In the genomic region with DNA sequence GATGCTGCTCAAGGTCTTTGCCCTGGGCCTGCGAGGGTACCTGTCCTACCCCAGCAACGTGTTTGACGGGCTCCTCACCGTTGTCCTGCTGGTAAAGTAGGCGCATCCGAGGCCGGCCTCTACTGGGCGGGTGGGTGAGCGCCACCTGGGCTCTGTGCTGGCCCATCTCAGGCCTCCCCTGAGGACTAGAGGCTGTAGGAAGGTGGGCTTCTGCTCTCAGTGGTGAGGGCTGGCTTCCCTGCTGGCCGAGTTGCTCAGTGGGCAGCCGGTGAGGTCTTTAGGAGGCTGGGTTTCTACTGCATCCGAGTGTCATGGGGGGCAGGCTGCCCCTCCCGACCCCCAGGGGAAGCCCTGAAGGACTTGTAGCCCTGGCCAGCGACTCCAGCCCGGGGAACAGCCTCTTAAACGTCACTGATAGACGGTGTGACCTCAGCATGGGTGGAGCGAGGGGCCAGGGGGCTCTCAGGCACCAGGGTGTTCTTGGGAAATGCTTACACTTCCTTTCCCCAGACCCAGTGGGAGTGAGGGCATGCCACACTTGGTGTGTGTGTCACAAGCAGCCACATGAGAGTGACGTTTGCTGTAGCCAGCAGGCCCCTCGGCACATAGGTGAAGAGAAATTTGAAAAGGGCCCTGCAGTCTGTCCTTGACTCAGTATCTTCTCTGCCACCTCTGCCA, we compare ENCODE assay signal across 16 cellular contexts.
"Had no signal": no experiment of that assay in that cellular context is flagged by ENCODE, and none has a peak within 500 bp of the region (broad histone marks: within the 10 kb centered on the region; RNA-seq: fewer than 3 reads in every experiment).

No MANE protein-coding gene starts in this region.

- H3K4me3 ChIP-seq: heart left ventricle had no signal

- H3K9me3 Mint-ChIP-seq: activated CD8-positive, alpha-beta T cell treated with anti-CD3 and anti-CD28 coated beads for 36 hours; activated T-helper 1 cell treated with anti-CD3 and anti-CD28 coated beads, Interleukin-12 subunit alpha, Interleukin-12 subunit beta, Interleukin-2, Interleukin-4 antibody, amounts not matched to agents 30 ng/mL and 10 ng/mL and 1 ng/mL, durations not matched to agents 14 hours and 24 hours and 36 hours; memory B cell; natural killer cell treated with Interleukin-12 subunit alpha and Interleukin-12 subunit beta and Interleukin-15 and Interleukin-18, amount 100 ng/mL, for 72 hours; T-helper 2 cell treated with Interferon-gamma antibody and Interleukin-4, amounts not matched to agents 5 μg/mL and 100 μg/mL, for 36 hours had no signal

- ATAC-seq: activated CD8-positive, alpha-beta T cell treated with anti-CD3 and anti-CD28 coated beads for 36 hours; heart left ventricle; left lobe of liver; sciatic nerve; stimulated activated naive CD8-positive, alpha-beta T cell treated with anti-CD3 and anti-CD28 coated beads, Interleukin-15, Interleukin-2, amounts not matched to agents 100 U/mL and 50 U/mL, for 24 hours had no signal

- H3K36me3 Mint-ChIP-seq: natural killer cell treated with Interleukin-12 subunit alpha and Interleukin-12 subunit beta and Interleukin-15 and Interleukin-18, amount 100 ng/mL, for 72 hours had no signal

- H3K9me3 ChIP-seq: heart left ventricle had no signal

- H3K27ac Mint-ChIP-seq: activated CD8-positive, alpha-beta T cell treated with anti-CD3 and anti-CD28 coated beads for 36 hours; activated T-helper 1 cell treated with anti-CD3 and anti-CD28 coated beads, Interleukin-12 subunit alpha, Interleukin-12 subunit beta, Interleukin-2, Interleukin-4 antibody, amounts not matched to agents 30 ng/mL and 10 ng/mL and 1 ng/mL, durations not matched to agents 14 hours and 24 hours and 36 hours; memory B cell; natural killer cell treated with Interleukin-12 subunit alpha and Interleukin-12 subunit beta and Interleukin-15 and Interleukin-18, amount 100 ng/mL, for 72 hours; T-helper 2 cell treated with Interferon-gamma antibody and Interleukin-4, amounts not matched to agents 5 μg/mL and 100 μg/mL, for 36 hours had no signal

- DNase-seq: activated CD4-positive, CD25-positive, alpha-beta regulatory T cell treated with anti-CD3 and anti-CD28 coated beads, Interleukin-2, amount 50 U/mL, for 72 hours; activated CD8-positive, alpha-beta memory T cell treated with anti-CD3 and anti-CD28 coated beads, Interleukin-2, amount 50 U/mL, for 48 hours; activated CD8-positive, alpha-beta T cell treated with anti-CD3 and anti-CD28 coated beads for 36 hours; activated naive CD4-positive, alpha-beta T cell treated with Interleukin-2 at 50 U/mL for 16 hours; central memory CD4-positive, alpha-beta T cell; cortex of kidney; effector memory CD4-positive, alpha-beta T cell; heart left ventricle; stimulated activated CD4-positive, alpha-beta T cell treated with anti-CD3 and anti-CD28 coated beads, Interleukin-12 subunit alpha, Interleukin-12 subunit beta, amount 100 ng/mL, for 4 hours; stimulated activated naive CD8-positive, alpha-beta T cell treated with anti-CD3 and anti-CD28 coated beads, Interleukin-15, Interleukin-2, amounts not matched to agents 100 U/mL and 50 U/mL, for 24 hours had no signal

- H3K27me3 ChIP-seq: heart left ventricle had no signal
